8 cellular contexts compared by ENCODE assay signal in genomic region chr19:10580979-10581631, GRCh38. TPM values are rescaled to one million over a fixed set of nuclear protein-coding genes. Genes with fewer than 3 reads are reported as not detected.
DNase-seq lines count a peak whose midpoint lies in the region; ATAC-seq and TF ChIP-seq lines count a peak whose summit lies in the region.

No MANE protein-coding gene starts in this region.

- no peak overlapping the region for H3K27ac ChIP-seq in RWPE2 (ENCODE audit: poor library complexity, severe bottlenecking)

- peaks cover 61% of the 10 kb centered on the region for H3K36me3 ChIP-seq in RWPE2 (ENCODE audit: low read depth)

- H3K4me3 ChIP-seq in RWPE2 (ENCODE audit: severe bottlenecking), result no peak overlapping the region
- H3K4me3 ChIP-seq in fibroblast of villous mesenchyme (ENCODE audit: low read depth, low read length), result no peak overlapping the region

- H3K9me3 Mint-ChIP-seq in activated T-helper 1 cell treated with anti-CD3 and anti-CD28 coated beads, Interleukin-12 subunit alpha, Interleukin-12 subunit beta, Interleukin-2, Interleukin-4 antibody, amounts not matched to agents 30 ng/mL and 10 ng/mL and 1 ng/mL, durations not matched to agents 14 hours and 24 hours and 36 hours, result no peaks in the 10 kb centered on the region

- H3K27me3 Mint-ChIP-seq in activated T-helper 1 cell treated with anti-CD3 and anti-CD28 coated beads, Interleukin-12 subunit alpha, Interleukin-12 subunit beta, Interleukin-2, Interleukin-4 antibody, amounts not matched to agents 30 ng/mL and 10 ng/mL and 1 ng/mL, durations not matched to agents 14 hours and 24 hours and 36 hours (ENCODE audit: insufficient read depth), result peaks cover 6% of the 10 kb centered on the region

- no peak overlapping the region for H3K27ac Mint-ChIP-seq in activated T-helper 1 cell treated with anti-CD3 and anti-CD28 coated beads, Interleukin-12 subunit alpha, Interleukin-12 subunit beta, Interleukin-2, Interleukin-4 antibody, amounts not matched to agents 30 ng/mL and 10 ng/mL and 1 ng/mL, durations not matched to agents 14 hours and 24 hours and 36 hours

- TF ChIP-seq CTCF in LNCAP (IDR thresholded peaks at IDR 0.05), result peak; percentile 95
- peak; percentile 97 for TF ChIP-seq CTCF in RWPE2 (IDR thresholded peaks at IDR 0.05; ENCODE audit: poor library complexity, severe bottlenecking)
- TF ChIP-seq CTCF in fibroblast of villous mesenchyme (IDR thresholded peaks at IDR 0.05; ENCODE audit: insufficient read depth, low read depth, low read length), result peak; percentile 100

- no peaks in the 10 kb centered on the region for H3K27me3 ChIP-seq in RWPE2 (ENCODE audit: insufficient read depth, poor library complexity, severe bottlenecking)

- H3K4me1 ChIP-seq in RWPE2 (ENCODE audit: insufficient read depth, poor library complexity, severe bottlenecking), result no peaks in the 10 kb centered on the region

- peaks cover 12% of the 10 kb centered on the region for H3K4me1 Mint-ChIP-seq in activated T-helper 1 cell treated with anti-CD3 and anti-CD28 coated beads, Interleukin-12 subunit alpha, Interleukin-12 subunit beta, Interleukin-2, Interleukin-4 antibody, amounts not matched to agents 30 ng/mL and 10 ng/mL and 1 ng/mL, durations not matched to agents 14 hours and 24 hours and 36 hours (ENCODE audit: low read depth)

- H3K4me3 Mint-ChIP-seq in activated T-helper 1 cell treated with anti-CD3 and anti-CD28 coated beads, Interleukin-12 subunit alpha, Interleukin-12 subunit beta, Interleukin-2, Interleukin-4 antibody, amounts not matched to agents 30 ng/mL and 10 ng/mL and 1 ng/mL, durations not matched to agents 14 hours and 24 hours and 36 hours, result no peak overlapping the region

- DNase-seq in EL, result peak; percentile 90
- DNase-seq in RWPE2 (ENCODE audit: low spot score), result no peak
- peak; percentile 81 for DNase-seq in activated T-helper 1 cell treated with anti-CD3 and anti-CD28 coated beads, Interleukin-12 subunit alpha, Interleukin-12 subunit beta, Interleukin-2, Interleukin-4 antibody, amounts not matched to agents 30 ng/mL and 10 ng/mL and 1 ng/mL, durations not matched to agents 14 hours and 24 hours and 36 hours (ENCODE audit: low spot score)
- peak; percentile 93 for DNase-seq in fibroblast of villous mesenchyme (ENCODE audit: low read depth)
- DNase-seq in non-pigmented ciliary epithelial cell (ENCODE audit: low read depth), result peak; percentile 66
- peak; percentile 77 for DNase-seq in stromal cell of bone marrow (ENCODE audit: low read depth)

- ATAC-seq in RWPE2 (ENCODE audit: low read depth), result peak; percentile 75
- ATAC-seq in GM21360 (IDR thresholded peaks at IDR 0.05; ENCODE audit: unreplicated experiment), result no peak

- intact Hi-C loops in activated T-helper 1 cell treated with anti-CD3 and anti-CD28 coated beads, Interleukin-12 subunit alpha, Interleukin-12 subunit beta, Interleukin-2, Interleukin-4 antibody, amounts not matched to agents 30 ng/mL and 10 ng/mL and 1 ng/mL, durations not matched to agents 14 hours and 24 hours and 36 hours (cut with micrococcal nuclease), result loop anchor here (1.0 to 2.0 kb wide), 4 partner anchors 23 to 118 kb away; no protein-coding TSS in a partner anchor

- H3K36me3 Mint-ChIP-seq in activated T-helper 1 cell treated with anti-CD3 and anti-CD28 coated beads, Interleukin-12 subunit alpha, Interleukin-12 subunit beta, Interleukin-2, Interleukin-4 antibody, amounts not matched to agents 30 ng/mL and 10 ng/mL and 1 ng/mL, durations not matched to agents 14 hours and 24 hours and 36 hours (ENCODE audit: low read depth), result no peaks in the 10 kb centered on the region

- no peaks in the 10 kb centered on the region for H3K9me3 ChIP-seq in RWPE2 (ENCODE audit: severe bottlenecking)

RNA-seq across cellular contexts. Expression of gene AP1M2, which starts 6.0 kb away (rescaled TPM):
- not detected in 2 replicates for total RNA-seq in activated T-helper 1 cell treated with anti-CD3 and anti-CD28 coated beads, Interleukin-12 subunit alpha, Interleukin-12 subunit beta, Interleukin-2, Interleukin-4 antibody, amounts not matched to agents 30 ng/mL and 10 ng/mL and 1 ng/mL, durations not matched to agents 14 hours and 24 hours and 36 hours
- total RNA-seq in fibroblast of villous mesenchyme, result 6.1 and 13.4 TPM in 2 replicates

RNA-seq across cellular contexts. Expression of gene CDKN2D, which starts 12.3 kb away (rescaled TPM):
- total RNA-seq in activated T-helper 1 cell treated with anti-CD3 and anti-CD28 coated beads, Interleukin-12 subunit alpha, Interleukin-12 subunit beta, Interleukin-2, Interleukin-4 antibody, amounts not matched to agents 30 ng/mL and 10 ng/mL and 1 ng/mL, durations not matched to agents 14 hours and 24 hours and 36 hours, result 40.1 and 42.1 TPM in 2 replicates
- total RNA-seq in fibroblast of villous mesenchyme, result 6.0 and 6.1 TPM in 2 replicates

RNA-seq across cellular contexts. Expression of gene KRI1, which starts 15.3 kb away (rescaled TPM):
- 91.1 and 91.8 TPM in 2 replicates for total RNA-seq in activated T-helper 1 cell treated with anti-CD3 and anti-CD28 coated beads, Interleukin-12 subunit alpha, Interleukin-12 subunit beta, Interleukin-2, Interleukin-4 antibody, amounts not matched to agents 30 ng/mL and 10 ng/mL and 1 ng/mL, durations not matched to agents 14 hours and 24 hours and 36 hours
- total RNA-seq in fibroblast of villous mesenchyme, result 4.5 and 5.6 TPM in 2 replicates

RNA-seq across cellular contexts. Expression of gene ATG4D, which starts 37.4 kb away (rescaled TPM):
- 37.3 and 40.7 TPM in 2 replicates for total RNA-seq in activated T-helper 1 cell treated with anti-CD3 and anti-CD28 coated beads, Interleukin-12 subunit alpha, Interleukin-12 subunit beta, Interleukin-2, Interleukin-4 antibody, amounts not matched to agents 30 ng/mL and 10 ng/mL and 1 ng/mL, durations not matched to agents 14 hours and 24 hours and 36 hours
- 16.0 and 18.4 TPM in 2 replicates for total RNA-seq in fibroblast of villous mesenchyme

RNA-seq across cellular contexts. Expression of gene SLC44A2, which starts 44.2 kb away (rescaled TPM):
- 92.9 and 94.4 TPM in 2 replicates for total RNA-seq in activated T-helper 1 cell treated with anti-CD3 and anti-CD28 coated beads, Interleukin-12 subunit alpha, Interleukin-12 subunit beta, Interleukin-2, Interleukin-4 antibody, amounts not matched to agents 30 ng/mL and 10 ng/mL and 1 ng/mL, durations not matched to agents 14 hours and 24 hours and 36 hours
- total RNA-seq in fibroblast of villous mesenchyme, result 81.8 and 88.5 TPM in 2 replicates

Comparison
In these comparisons a context has a peak if more than half of its experiments do, and no peak if none do; other contexts are left out.
1. RNA of gene KRI1, which starts 15.3 kb away (total RNA-seq): 91.1 to 91.8 TPM in activated T-helper 1 cell treated with anti-CD3 and anti-CD28 coated beads, Interleukin-12 subunit alpha, Interleukin-12 subunit beta, Interleukin-2, Interleukin-4 antibody, amounts not matched to agents 30 ng/mL and 10 ng/mL and 1 ng/mL, durations not matched to agents 14 hours and 24 hours and 36 hours; 4.5 to 5.6 TPM in fibroblast of villous mesenchyme; every median in the first group is over 10 times any median in the second.
2. Peak in every context shown above with its lines, with median percentiles within 50 percentile points of each other: CTCF ChIP-seq.